2 cellular contexts compared by ENCODE assay signal in genomic region chr6:157155838-157156237, GRCh38.
TF ChIP-seq lines count a peak whose summit lies in the region.

No MANE protein-coding gene starts in this region.

TF ChIP-seq in IMR-90, 13 proteins besides CTCF, POLR2A, EP300 and RAD21:
- TF ChIP-seq FOS (IDR thresholded peaks at IDR 0.05; ENCODE audit: low read depth, low read length) = no peak
- TF ChIP-seq MAFK (IDR thresholded peaks at IDR 0.05; ENCODE audit: low read depth, low read length) = no peak
- no peak for TF ChIP-seq ELK1 (IDR thresholded peaks at IDR 0.05; ENCODE audit: borderline replicate concordance, low read depth, low read length)
- no peak for TF ChIP-seq MXI1 (IDR thresholded peaks at IDR 0.05; ENCODE audit: borderline replicate concordance, low read depth, low read length)
- TF ChIP-seq CEBPB (IDR thresholded peaks at IDR 0.05; ENCODE audit: low read depth, low read length) = peak; percentile 75

TF ChIP-seq in K562, 482 proteins besides CTCF, POLR2A, EP300 and RAD21:
- no peak for TF ChIP-seq RFX1 (IDR thresholded peaks at IDR 0.05)
- TF ChIP-seq ZBTB8A (IDR thresholded peaks at IDR 0.05; ENCODE audit: partially characterized antibody) = no peak
- no peak for TF ChIP-seq FOXP4 (CRISPR knock-in tag; IDR thresholded peaks at IDR 0.05; ENCODE audit: borderline replicate concordance)
- no peak for TF ChIP-seq HNRNPH1 (optimal IDR thresholded peaks at IDR 0.05; ENCODE audit: low read depth, low read length)
- TF ChIP-seq KDM2B (CRISPR knock-in tag; IDR thresholded peaks at IDR 0.05) = no peak
- no peak for TF ChIP-seq PRPF4 (IDR thresholded peaks at IDR 0.05; ENCODE audit: insufficient read depth, low read depth, low read length, poor library complexity, severe bottlenecking)
- TF ChIP-seq CEBPG (CRISPR knock-in tag; IDR thresholded peaks at IDR 0.05) = no peak
- peak; percentile 60 to 80 for TF ChIP-seq CEBPG (tag; conservative IDR thresholded peaks at IDR 0.05 in 1 of 2, IDR thresholded peaks at IDR 0.05 in 1 of 2)
- no peak for TF ChIP-seq TSHZ1 (CRISPR knock-in tag; IDR thresholded peaks at IDR 0.05)
- no peak for TF ChIP-seq MTA2 (IDR thresholded peaks at IDR 0.05; ENCODE audit: low read depth)
- TF ChIP-seq ZFP30 (CRISPR knock-in tag; IDR thresholded peaks at IDR 0.05; ENCODE audit: borderline replicate concordance) = no peak
- TF ChIP-seq GABPB2 (CRISPR knock-in tag; conservative IDR thresholded peaks at IDR 0.05) = no peak
- no peak for TF ChIP-seq NKRF (IDR thresholded peaks at IDR 0.05; ENCODE audit: borderline replicate concordance)
- peak; percentile 67 for TF ChIP-seq CEBPB (tag; IDR thresholded peaks at IDR 0.05)
- no peak for TF ChIP-seq SMAD4 (CRISPR knock-in tag; conservative IDR thresholded peaks at IDR 0.05)
- no peak for TF ChIP-seq NBN (IDR thresholded peaks at IDR 0.05; ENCODE audit: low read depth)
- peak; percentile 69 for TF ChIP-seq ATF3 (IDR thresholded peaks at IDR 0.05)
- TF ChIP-seq ATF3 (CRISPR knock-in tag; conservative IDR thresholded peaks at IDR 0.05) = no peak
